7 cellular contexts compared by ENCODE assay signal in genomic region chrX:141278306-141278705, GRCh38. TPM values are rescaled to one million over a fixed set of nuclear protein-coding genes. Genes with fewer than 3 reads are reported as not detected.
DNase-seq lines count a peak whose midpoint lies in the region; ATAC-seq, FAIRE-seq and TF ChIP-seq lines count a peak whose summit lies in the region.

No MANE protein-coding gene starts in this region.

- peaks cover 1% of the 10 kb centered on the region for H3K4me1 ChIP-seq in astrocyte (ENCODE audit: insufficient read depth, low read length)

- no peaks in the 10 kb centered on the region for H3K79me2 ChIP-seq in astrocyte (ENCODE audit: insufficient read depth, low read length)

- no peak overlapping the region for H3K27ac Mint-ChIP-seq in astrocyte (ENCODE audit: unreplicated experiment)

- peak; percentile 22 to 28 for DNase-seq in Kasumi-1 (lab: John Stamatoyannopoulos, UW)
- no peak for DNase-seq in astrocyte (ENCODE audit: low read depth)
- DNase-seq in lung microvascular endothelial cell (ENCODE audit: low read depth in 2 of 2) = peak; percentile 35 to 56
- DNase-seq in NCI-H2171 (lab: John Stamatoyannopoulos, UW) = no peak
- no peak for DNase-seq in effector CD4-positive, alpha-beta T cell

- H3K36me3 Mint-ChIP-seq in astrocyte (ENCODE audit: low read depth, unreplicated experiment) = no peaks in the 10 kb centered on the region

- no peaks in the 10 kb centered on the region for H3K4me1 Mint-ChIP-seq in astrocyte (ENCODE audit: low read depth, unreplicated experiment)

- H3K27me3 ChIP-seq in astrocyte (ENCODE audit: insufficient read depth, low read length) = no peaks in the 10 kb centered on the region

- FAIRE-seq in astrocyte (lab: Jason Lieb, UNC) = no peak

- H3K9ac ChIP-seq in astrocyte (ENCODE audit: low read length) = no peak overlapping the region

- H3K27ac ChIP-seq in astrocyte (ENCODE audit: low read depth, low read length) = no peak overlapping the region

- H4K20me1 ChIP-seq in astrocyte (ENCODE audit: insufficient read depth, low read length) = no peaks in the 10 kb centered on the region

- no peak overlapping the region for H3K4me2 ChIP-seq in astrocyte (ENCODE audit: low read length)

- no peaks in the 10 kb centered on the region for H3K27me3 Mint-ChIP-seq in astrocyte (ENCODE audit: low read depth, unreplicated experiment)

- no peaks in the 10 kb centered on the region for H3K9me3 ChIP-seq in astrocyte (ENCODE audit: insufficient read depth, low read depth, low read length)

- no peak overlapping the region for H3K4me3 Mint-ChIP-seq in astrocyte (ENCODE audit: unreplicated experiment)

- ATAC-seq in GM18867 (IDR thresholded peaks at IDR 0.05; ENCODE audit: unreplicated experiment) = peak; percentile 76
- ATAC-seq in GM21390 (IDR thresholded peaks at IDR 0.05; ENCODE audit: unreplicated experiment) = no peak

- no peak overlapping the region for H3K4me3 ChIP-seq in astrocyte (ENCODE audit: insufficient read depth, low read depth, low read length)

- H3K9me3 Mint-ChIP-seq in astrocyte (ENCODE audit: unreplicated experiment) = no peaks in the 10 kb centered on the region

- no peak overlapping the region for H2AFZ ChIP-seq in astrocyte (ENCODE audit: low read depth, low read length)

- TF ChIP-seq CTCF in astrocyte (IDR thresholded peaks at IDR 0.05; ENCODE audit: insufficient read depth, low read depth, low read length) = peak; percentile 55

- no peaks in the 10 kb centered on the region for H3K36me3 ChIP-seq in astrocyte (ENCODE audit: insufficient read depth, low read length)

RNA-seq across cellular contexts. Expression of gene SPANXC, which starts 36.0 kb away (rescaled TPM):
- total RNA-seq in astrocyte (not detected in 2 replicates), lung microvascular endothelial cell (not detected in 2 replicates)

Comparison
In these comparisons a context has a peak if more than half of its experiments do, and no peak if none do; other contexts are left out.
1. DNase-seq: peak in Kasumi-1 (2 of 2) and lung microvascular endothelial cell (2 of 2); none in astrocyte (single experiment), NCI-H2171 (single experiment) and effector CD4-positive, alpha-beta T cell (single experiment).